ENCODE assay signal across 24 cellular contexts in genomic region chr5:142833517-142834446, GRCh38.
"Had no signal": no experiment of that assay in that cellular context is flagged by ENCODE, and none has a peak within 500 bp of the region (broad histone marks: within the 10 kb centered on the region; RNA-seq: fewer than 3 reads in every experiment).

No MANE protein-coding gene starts in this region.

- H3K27me3 ChIP-seq: heart right ventricle had no signal

- H3K36me3 ChIP-seq: heart right ventricle, lower lobe of right lung, prostate gland had no signal

- H3K27ac Mint-ChIP-seq: activated B cell treated with CpG ODN at 0.5 μM for 24 hours; activated CD4-positive, alpha-beta T cell treated with anti-CD3 and anti-CD28 coated beads for 36 hours; activated naive CD4-positive, alpha-beta T cell treated with anti-CD3 and anti-CD28 coated beads, Interleukin-2, amount 10 ng/mL, durations not matched to agents 7 days and 5 days; activated T-cell treated with anti-CD3 and anti-CD28 coated beads, Interleukin-2, amount 50 U/mL, for 24 hours; stimulated activated effector memory CD8-positive, alpha-beta T cell treated with anti-CD3 and anti-CD28 coated beads, Interleukin-12 subunit alpha, Interleukin-12 subunit beta, amount 100 ng/mL, for 72 hours had no signal

- H3K4me1 Mint-ChIP-seq: activated B cell treated with CpG ODN at 0.5 μM for 24 hours; activated naive CD4-positive, alpha-beta T cell treated with anti-CD3 and anti-CD28 coated beads, Interleukin-2, amount 10 ng/mL, durations not matched to agents 7 days and 5 days had no signal

- H3K4me1 ChIP-seq: prostate gland had no signal

- H3K9me3 ChIP-seq: heart right ventricle, lower lobe of right lung, prostate gland had no signal

- ATAC-seq: activated CD4-positive, alpha-beta T cell treated with anti-CD3 and anti-CD28 coated beads for 36 hours; heart right ventricle; lower lobe of right lung; natural killer cell; right cardiac atrium; stimulated activated effector memory CD8-positive, alpha-beta T cell treated with anti-CD3 and anti-CD28 coated beads, Interleukin-12 subunit alpha, Interleukin-12 subunit beta, amount 100 ng/mL, for 72 hours had no signal

- H3K27me3 Mint-ChIP-seq: activated B cell treated with CpG ODN at 0.5 μM for 24 hours; activated CD4-positive, alpha-beta T cell treated with anti-CD3 and anti-CD28 coated beads for 36 hours; activated naive CD4-positive, alpha-beta T cell treated with anti-CD3 and anti-CD28 coated beads, Interleukin-2, amount 10 ng/mL, durations not matched to agents 7 days and 5 days; activated T-cell treated with anti-CD3 and anti-CD28 coated beads, Interleukin-2, amount 50 U/mL, for 24 hours had no signal

- H3K36me3 Mint-ChIP-seq: natural killer cell; stimulated activated effector memory CD8-positive, alpha-beta T cell treated with anti-CD3 and anti-CD28 coated beads, Interleukin-12 subunit alpha, Interleukin-12 subunit beta, amount 100 ng/mL, for 72 hours had no signal

- H3K27ac ChIP-seq: lower lobe of right lung, prostate gland had no signal

- FAIRE-seq: bronchial epithelial cell, endometrium, keratinocyte had no signal

- H3K4me3 ChIP-seq: heart right ventricle, lower lobe of right lung, prostate gland had no signal

- DNase-seq: activated B cell treated with CpG ODN at 0.5 μM for 24 hours; activated CD4-positive, alpha-beta T cell treated with anti-CD3 and anti-CD28 coated beads for 36 hours; activated CD4-positive, alpha-beta T cell treated with anti-CD3 and anti-CD28 coated beads, Interleukin-2, amount 50 U/mL, for 4 hours; activated CD8-positive, alpha-beta memory T cell treated with anti-CD3 and anti-CD28 coated beads for 24 hours; activated CD8-positive, alpha-beta memory T cell treated with anti-CD3 and anti-CD28 coated beads, Interleukin-2, amount 50 U/mL, for 4 hours; activated naive CD4-positive, alpha-beta T cell treated with anti-CD3 and anti-CD28 coated beads, Interleukin-2, amount 10 ng/mL, durations not matched to agents 7 days and 5 days; activated T-cell treated with anti-CD3 and anti-CD28 coated beads, Interleukin-2, amount 50 U/mL, for 24 hours; amygdala; cerebellar nuclear complex; cortex of kidney; erythroblast; foreskin fibroblast; heart right ventricle; lower lobe of right lung; natural killer cell; right cardiac atrium; stimulated activated CD4-positive, alpha-beta T cell treated with anti-CD3 and anti-CD28 coated beads, Interleukin-2, amount 100 ng/mL, for 24 hours; T1000; trophoblast cell had no signal

- H3K9me3 Mint-ChIP-seq: activated B cell treated with CpG ODN at 0.5 μM for 24 hours; activated naive CD4-positive, alpha-beta T cell treated with anti-CD3 and anti-CD28 coated beads, Interleukin-2, amount 10 ng/mL, durations not matched to agents 7 days and 5 days; activated T-cell treated with anti-CD3 and anti-CD28 coated beads, Interleukin-2, amount 50 U/mL, for 24 hours; natural killer cell; stimulated activated effector memory CD8-positive, alpha-beta T cell treated with anti-CD3 and anti-CD28 coated beads, Interleukin-12 subunit alpha, Interleukin-12 subunit beta, amount 100 ng/mL, for 72 hours had no signal

- H3K4me3 Mint-ChIP-seq: activated B cell treated with CpG ODN at 0.5 μM for 24 hours; activated CD4-positive, alpha-beta T cell treated with anti-CD3 and anti-CD28 coated beads for 36 hours; activated naive CD4-positive, alpha-beta T cell treated with anti-CD3 and anti-CD28 coated beads, Interleukin-2, amount 10 ng/mL, durations not matched to agents 7 days and 5 days; activated T-cell treated with anti-CD3 and anti-CD28 coated beads, Interleukin-2, amount 50 U/mL, for 24 hours; natural killer cell; stimulated activated effector memory CD8-positive, alpha-beta T cell treated with anti-CD3 and anti-CD28 coated beads, Interleukin-12 subunit alpha, Interleukin-12 subunit beta, amount 100 ng/mL, for 72 hours had no signal
